1 cellular context compared by ENCODE assay signal in the genomic region with DNA sequence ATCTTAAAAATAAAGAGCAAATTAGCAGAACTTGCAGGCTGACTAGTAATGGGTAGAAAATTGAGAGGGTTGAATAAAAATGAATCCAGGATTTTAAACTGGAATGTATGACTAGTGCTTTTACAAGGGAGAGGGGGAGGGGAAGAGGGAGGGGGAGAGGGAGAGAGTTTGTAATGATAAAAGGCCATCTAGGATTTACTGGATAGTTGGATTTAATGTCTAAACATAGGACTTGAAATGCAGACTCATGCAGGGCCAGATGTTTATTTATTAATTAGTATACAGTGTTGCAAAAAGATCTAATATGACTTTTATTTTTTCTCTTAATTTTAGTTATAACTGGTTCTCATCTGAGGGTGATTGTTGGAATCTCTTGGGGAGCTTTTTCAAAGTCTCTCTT.
TF ChIP-seq lines count a peak whose summit lies in the region.

No MANE protein-coding gene starts in this region.

TF ChIP-seq in A549, 52 proteins besides CTCF, POLR2A, EP300 and RAD21 (continued from another document):
- TF ChIP-seq RARB (CRISPR knock-in tag; IDR thresholded peaks at IDR 0.05), result no peak
- TF ChIP-seq, protein P1, sequence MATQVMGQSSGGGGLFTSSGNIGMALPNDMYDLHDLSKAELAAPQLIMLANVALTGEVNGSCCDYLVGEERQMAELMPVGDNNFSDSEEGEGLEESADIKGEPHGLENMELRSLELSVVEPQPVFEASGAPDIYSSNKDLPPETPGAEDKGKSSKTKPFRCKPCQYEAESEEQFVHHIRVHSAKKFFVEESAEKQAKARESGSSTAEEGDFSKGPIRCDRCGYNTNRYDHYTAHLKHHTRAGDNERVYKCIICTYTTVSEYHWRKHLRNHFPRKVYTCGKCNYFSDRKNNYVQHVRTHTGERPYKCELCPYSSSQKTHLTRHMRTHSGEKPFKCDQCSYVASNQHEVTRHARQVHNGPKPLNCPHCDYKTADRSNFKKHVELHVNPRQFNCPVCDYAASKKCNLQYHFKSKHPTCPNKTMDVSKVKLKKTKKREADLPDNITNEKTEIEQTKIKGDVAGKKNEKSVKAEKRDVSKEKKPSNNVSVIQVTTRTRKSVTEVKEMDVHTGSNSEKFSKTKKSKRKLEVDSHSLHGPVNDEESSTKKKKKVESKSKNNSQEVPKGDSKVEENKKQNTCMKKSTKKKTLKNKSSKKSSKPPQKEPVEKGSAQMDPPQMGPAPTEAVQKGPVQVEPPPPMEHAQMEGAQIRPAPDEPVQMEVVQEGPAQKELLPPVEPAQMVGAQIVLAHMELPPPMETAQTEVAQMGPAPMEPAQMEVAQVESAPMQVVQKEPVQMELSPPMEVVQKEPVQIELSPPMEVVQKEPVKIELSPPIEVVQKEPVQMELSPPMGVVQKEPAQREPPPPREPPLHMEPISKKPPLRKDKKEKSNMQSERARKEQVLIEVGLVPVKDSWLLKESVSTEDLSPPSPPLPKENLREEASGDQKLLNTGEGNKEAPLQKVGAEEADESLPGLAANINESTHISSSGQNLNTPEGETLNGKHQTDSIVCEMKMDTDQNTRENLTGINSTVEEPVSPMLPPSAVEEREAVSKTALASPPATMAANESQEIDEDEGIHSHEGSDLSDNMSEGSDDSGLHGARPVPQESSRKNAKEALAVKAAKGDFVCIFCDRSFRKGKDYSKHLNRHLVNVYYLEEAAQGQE (IDR thresholded peaks at IDR 0.05), result no peak
- TF ChIP-seq MAZ (IDR thresholded peaks at IDR 0.05; ENCODE audit: borderline replicate concordance, low read depth, low read length), result no peak
- no peak for TF ChIP-seq PHF8 (IDR thresholded peaks at IDR 0.05; ENCODE audit: borderline replicate concordance, low read depth)
- no peak for TF ChIP-seq CEBPB (IDR thresholded peaks at IDR 0.05)
- no peak for TF ChIP-seq BCL3 (IDR thresholded peaks at IDR 0.05)
- TF ChIP-seq E2F6 (IDR thresholded peaks at IDR 0.05; ENCODE audit: borderline replicate concordance, low read depth), result no peak
- TF ChIP-seq HOXA7 (CRISPR knock-in tag; IDR thresholded peaks at IDR 0.05), result no peak
- no peak for TF ChIP-seq HOXB13 (CRISPR knock-in tag; IDR thresholded peaks at IDR 0.05; ENCODE audit: low read depth)
- TF ChIP-seq POLR2AphosphoS2 (conservative IDR thresholded peaks at IDR 0.05; ENCODE audit: low read length), result no peak
- TF ChIP-seq ZNF302 (CRISPR knock-in tag; IDR thresholded peaks at IDR 0.05), result no peak
- TF ChIP-seq SMC3 (IDR thresholded peaks at IDR 0.05), result no peak
